ENCODE assay signal across 8 cellular contexts in the genomic region with DNA sequence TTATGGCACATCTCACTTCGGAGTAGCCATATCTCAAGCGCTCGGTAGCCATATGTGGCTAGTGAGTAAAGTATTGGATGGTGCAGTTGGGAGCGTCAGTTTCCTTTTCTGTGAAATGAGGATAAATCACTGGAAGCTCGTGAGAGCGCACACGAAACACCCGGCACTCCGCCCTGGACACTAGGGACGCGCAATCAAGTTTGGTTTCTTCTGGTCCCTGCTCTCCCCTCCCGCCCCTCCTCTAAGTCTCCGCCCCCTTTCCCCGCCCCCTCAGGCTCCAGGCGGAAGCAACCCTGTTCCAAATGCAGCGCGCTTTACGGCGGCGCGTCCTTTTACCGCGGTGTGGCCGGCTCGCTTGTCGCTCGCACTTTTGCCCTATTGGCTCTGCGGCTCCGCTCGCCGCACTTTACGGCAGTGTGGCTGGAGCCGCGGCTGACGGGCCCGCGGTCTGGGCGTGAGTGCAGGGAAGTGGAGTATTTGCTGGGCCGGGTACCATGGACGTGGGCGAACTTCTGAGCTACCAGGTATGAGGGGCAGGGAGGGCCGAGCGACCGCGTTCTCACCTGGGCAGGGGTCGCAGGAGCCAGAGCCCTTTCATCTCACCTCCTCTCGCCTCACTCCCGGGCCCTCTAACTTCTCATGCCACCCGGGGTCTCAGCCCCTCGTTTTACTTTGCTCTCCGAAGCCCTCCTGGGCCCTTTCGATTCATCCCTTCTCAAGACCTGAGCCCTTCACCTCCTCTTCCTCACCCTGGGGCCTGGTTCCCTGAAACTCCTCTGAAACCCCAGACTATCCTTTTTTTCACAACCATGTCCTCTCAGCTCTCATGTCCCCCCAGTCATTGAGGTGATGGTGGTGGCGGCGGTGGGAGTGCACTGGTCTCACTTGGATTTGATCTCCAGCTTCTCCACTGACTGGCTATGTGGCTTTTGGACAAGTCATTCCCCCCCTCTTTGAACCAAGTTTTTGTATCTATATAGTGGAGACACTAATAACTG. TPM values are rescaled to one million over a fixed set of nuclear protein-coding genes. Genes with fewer than 3 reads are reported as not detected.
DNase-seq lines count a peak whose midpoint lies in the region; TF ChIP-seq lines count a peak whose summit lies in the region.

A gene with protein sequence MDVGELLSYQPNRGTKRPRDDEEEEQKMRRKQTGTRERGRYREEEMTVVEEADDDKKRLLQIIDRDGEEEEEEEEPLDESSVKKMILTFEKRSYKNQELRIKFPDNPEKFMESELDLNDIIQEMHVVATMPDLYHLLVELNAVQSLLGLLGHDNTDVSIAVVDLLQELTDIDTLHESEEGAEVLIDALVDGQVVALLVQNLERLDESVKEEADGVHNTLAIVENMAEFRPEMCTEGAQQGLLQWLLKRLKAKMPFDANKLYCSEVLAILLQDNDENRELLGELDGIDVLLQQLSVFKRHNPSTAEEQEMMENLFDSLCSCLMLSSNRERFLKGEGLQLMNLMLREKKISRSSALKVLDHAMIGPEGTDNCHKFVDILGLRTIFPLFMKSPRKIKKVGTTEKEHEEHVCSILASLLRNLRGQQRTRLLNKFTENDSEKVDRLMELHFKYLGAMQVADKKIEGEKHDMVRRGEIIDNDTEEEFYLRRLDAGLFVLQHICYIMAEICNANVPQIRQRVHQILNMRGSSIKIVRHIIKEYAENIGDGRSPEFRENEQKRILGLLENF (plus strand): TSS at position 402 of the 998 bp plus-strand sequence. CDS start 93 bp downstream, at position 495.

- no peaks in the 10 kb centered on the region for H3K27me3 ChIP-seq in H9 (ENCODE audit: insufficient read depth, low read length)
- no peaks in the 10 kb centered on the region; the same call in 1 of the 2 replicates for H3K27me3 ChIP-seq in MG63

- H3K56ac ChIP-seq in H9 (ENCODE audit: insufficient read length, low read depth, low read length): no peak within 1 kb of the TSS

- TF ChIP-seq CTCF in H9 (conservative IDR thresholded peaks at IDR 0.05): no peak
- peak; percentile 11 for TF ChIP-seq CTCF in fibroblast of the aortic adventitia (IDR thresholded peaks at IDR 0.05; ENCODE audit: insufficient read depth, low read length)
- TF ChIP-seq CTCF in nephron progenitor cell (IDR thresholded peaks at IDR 0.05): no peak

- no peak within 1 kb of the TSS for H4K8ac ChIP-seq in H9 (replicated peaks; ENCODE audit: insufficient read length, low read depth, low read length)

- H3K9ac ChIP-seq in ES-I3 (ENCODE audit: low read depth, low read length): peak within 1 kb of the TSS; percentile 90
- peak within 1 kb of the TSS; percentile 87 for H3K9ac ChIP-seq in H9 (ENCODE audit: extremely low read depth, insufficient read length, low read length)

- WGBS in H9 (ENCODE audit: extremely low coverage, insufficient read length, low lambda C conversion rate): no CpG with 5 or more reads among the region's 54 CpGs

- peaks cover 7% of the 10 kb centered on the region for H3K23me2 ChIP-seq in H9 (ENCODE audit: insufficient read length, low read depth, low read length, poor library complexity, severe bottlenecking)

- H3K9me3 ChIP-seq in ES-I3 (ENCODE audit: control insufficient read depth, insufficient read depth, low read length) (no peaks in the 10 kb centered on the region), H9 (ENCODE audit: control insufficient read depth, low read depth, low read length) (no peaks in the 10 kb centered on the region), MG63 (no peaks in the 10 kb centered on the region)

- no peaks in the 10 kb centered on the region for H3K4me1 ChIP-seq in ES-I3 (ENCODE audit: insufficient read depth, low read length)
- H3K4me1 ChIP-seq in H9 (ENCODE audit: insufficient read depth, low read length): 0 out of 2 replicates have a peak, but pooled peaks cover 4% of the 10 kb centered on the region

- no peak within 1 kb of the TSS for H3K23ac ChIP-seq in H9 (ENCODE audit: insufficient read length, low read depth, low read length)

- H3K27ac ChIP-seq in H9 (ENCODE audit: insufficient read length, low read depth, low read length): no peak within 1 kb of the TSS

- H3K4me1 Mint-ChIP-seq in H9: peaks cover 7 to 9% of the 10 kb centered on the region in 2 experiments; a peak in 3 of 4 replicates
- H3K4me1 Mint-ChIP-seq in nephron progenitor cell: peaks cover 17% of the 10 kb centered on the region
- H3K4me1 Mint-ChIP-seq in stimulated activated naive CD8-positive, alpha-beta T cell treated with anti-CD3 and anti-CD28 coated beads, Interleukin-15, Interleukin-2, amounts not matched to agents 100 ng/mL and 50 ng/mL, for 24 hours (ENCODE audit: low read depth): peaks cover 47% of the 10 kb centered on the region

- peaks cover 24% of the 10 kb centered on the region for H3K27me3 Mint-ChIP-seq in H9 (ENCODE audit: low read depth)
- peaks cover 38% of the 10 kb centered on the region for H3K27me3 Mint-ChIP-seq in nephron progenitor cell (ENCODE audit: low read depth, poor library complexity)
- peaks cover 26% of the 10 kb centered on the region for H3K27me3 Mint-ChIP-seq in stimulated activated naive CD8-positive, alpha-beta T cell treated with anti-CD3 and anti-CD28 coated beads, Interleukin-15, Interleukin-2, amounts not matched to agents 100 ng/mL and 50 ng/mL, for 24 hours

- H3K27ac Mint-ChIP-seq in H9 (peak within 1 kb of the TSS in 2 of 3 experiments; percentile 25 to 87; a peak in 4 of 7 replicates), nephron progenitor cell (no peak within 1 kb of the TSS)
- peak within 1 kb of the TSS; percentile 94 for H3K27ac Mint-ChIP-seq in stimulated activated naive CD8-positive, alpha-beta T cell treated with anti-CD3 and anti-CD28 coated beads, Interleukin-15, Interleukin-2, amounts not matched to agents 100 ng/mL and 50 ng/mL, for 24 hours

- H2AK5ac ChIP-seq in H9 (ENCODE audit: insufficient read length, low read length): no peak within 1 kb of the TSS

- DNase-seq in H9 (peak; percentile 98), MG63 (peak; percentile 99), SHP77 (lab: John Stamatoyannopoulos, UW) (peak; percentile 93 to 97), fibroblast of the aortic adventitia (ENCODE audit: low read depth) (peak; percentile 96), nephron progenitor cell (peak; percentile 98)
- peak; percentile 93 for DNase-seq in activated T-helper 9 cell treated with anti-CD3 and anti-CD28 coated beads, Interleukin-2, amount 50 U/mL, for 16 hours (ENCODE audit: low read depth)

- H2BK20ac ChIP-seq in H9 (ENCODE audit: low read depth, low read length, poor library complexity, severe bottlenecking): no peak within 1 kb of the TSS

- no peak within 1 kb of the TSS for H2BK120ac ChIP-seq in H9 (ENCODE audit: low read depth, low read length, poor library complexity, severe bottlenecking)

- H2AFZ ChIP-seq in H9 (ENCODE audit: low read length): peak within 1 kb of the TSS; percentile 93

- H4K91ac ChIP-seq in H9 (ENCODE audit: insufficient read length, low read depth, low read length): no peak within 1 kb of the TSS

- H2BK15ac ChIP-seq in H9 (ENCODE audit: low read depth, low read length): no peak within 1 kb of the TSS

- peak within 1 kb of the TSS; percentile 74 for H3K4me3 ChIP-seq in MG63
- H3K4me3 ChIP-seq in fibroblast of the aortic adventitia (ENCODE audit: low read depth, low read length): peak within 1 kb of the TSS; percentile 95

- no peaks in the 10 kb centered on the region; a peak in 2 of 7 replicates for H3K36me3 Mint-ChIP-seq in H9 (ENCODE audit: insufficient read depth in 1 of 3, low read depth in 3 of 3)
- H3K36me3 Mint-ChIP-seq in nephron progenitor cell (ENCODE audit: low read depth): no peaks in the 10 kb centered on the region
- peaks cover 22% of the 10 kb centered on the region for H3K36me3 Mint-ChIP-seq in stimulated activated naive CD8-positive, alpha-beta T cell treated with anti-CD3 and anti-CD28 coated beads, Interleukin-15, Interleukin-2, amounts not matched to agents 100 ng/mL and 50 ng/mL, for 24 hours (ENCODE audit: low read depth)

- H4K5ac ChIP-seq in H9 (ENCODE audit: insufficient read length, low read depth, low read length): no peak within 1 kb of the TSS

- no peak within 1 kb of the TSS for H2BK12ac ChIP-seq in H9 (ENCODE audit: insufficient read length, low read depth, low read length)

- peak within 1 kb of the TSS; percentile 97 to 99 for H3K4me3 Mint-ChIP-seq in H9
- H3K4me3 Mint-ChIP-seq in nephron progenitor cell: peak within 1 kb of the TSS; percentile 100
- H3K4me3 Mint-ChIP-seq in stimulated activated naive CD8-positive, alpha-beta T cell treated with anti-CD3 and anti-CD28 coated beads, Interleukin-15, Interleukin-2, amounts not matched to agents 100 ng/mL and 50 ng/mL, for 24 hours: peak within 1 kb of the TSS; percentile 98

- no peak within 1 kb of the TSS for H3K18ac ChIP-seq in H9 (ENCODE audit: insufficient read length, low read depth, low read length)

- H3K4ac ChIP-seq in H9 (ENCODE audit: low read depth, low read length): no peak within 1 kb of the TSS

- no peak within 1 kb of the TSS for H3K14ac ChIP-seq in H9 (ENCODE audit: insufficient read depth, low read length)

- H3K36me3 ChIP-seq in ES-I3 (ENCODE audit: insufficient read depth, low read length): no peaks in the 10 kb centered on the region
- peaks cover 3% of the 10 kb centered on the region; the same call in 1 of the 2 replicates for H3K36me3 ChIP-seq in MG63

- peaks cover 7% of the 10 kb centered on the region for H3K79me1 ChIP-seq in H9 (ENCODE audit: insufficient read depth, low read depth, low read length, poor library complexity, severe bottlenecking)

- no peaks in the 10 kb centered on the region for H3K9me3 Mint-ChIP-seq in H9
- no peaks in the 10 kb centered on the region for H3K9me3 Mint-ChIP-seq in nephron progenitor cell
- H3K9me3 Mint-ChIP-seq in stimulated activated naive CD8-positive, alpha-beta T cell treated with anti-CD3 and anti-CD28 coated beads, Interleukin-15, Interleukin-2, amounts not matched to agents 100 ng/mL and 50 ng/mL, for 24 hours: no peaks in the 10 kb centered on the region

- H3K4me2 ChIP-seq in H9 (ENCODE audit: insufficient read depth, insufficient read length, low read length): peak within 1 kb of the TSS; percentile 100

- H3T11ph ChIP-seq in H9 (ENCODE audit: low read length): no peak within 1 kb of the TSS

- H2BK5ac ChIP-seq in H9 (ENCODE audit: insufficient read length, low read length): no peak within 1 kb of the TSS

- no peaks in the 10 kb centered on the region for H4K20me1 ChIP-seq in H9 (ENCODE audit: control insufficient read depth, insufficient read depth, insufficient read length)

- H3K79me2 ChIP-seq in H9 (ENCODE audit: insufficient read depth, low read length): peaks cover 16% of the 10 kb centered on the region; the same call in 1 of the 2 replicates

RNA-seq across cellular contexts. Expression of the gene that starts here (rescaled TPM):
- total RNA-seq in H9 (2021) (67.2 and 70.7 TPM in 2 replicates), fibroblast of the aortic adventitia (ENCODE audit: low replicate concordance) (23.1 and 25.4 TPM in 2 replicates)
- 44.9 and 49.3 TPM in 2 replicates for total RNA-seq in MG63 (2014; rRNA removed; shearing (Covaris generic); ENCODE audit: low replicate concordance)
